Comparison of ENCODE assay signal across 8 cellular contexts in the genomic region with DNA sequence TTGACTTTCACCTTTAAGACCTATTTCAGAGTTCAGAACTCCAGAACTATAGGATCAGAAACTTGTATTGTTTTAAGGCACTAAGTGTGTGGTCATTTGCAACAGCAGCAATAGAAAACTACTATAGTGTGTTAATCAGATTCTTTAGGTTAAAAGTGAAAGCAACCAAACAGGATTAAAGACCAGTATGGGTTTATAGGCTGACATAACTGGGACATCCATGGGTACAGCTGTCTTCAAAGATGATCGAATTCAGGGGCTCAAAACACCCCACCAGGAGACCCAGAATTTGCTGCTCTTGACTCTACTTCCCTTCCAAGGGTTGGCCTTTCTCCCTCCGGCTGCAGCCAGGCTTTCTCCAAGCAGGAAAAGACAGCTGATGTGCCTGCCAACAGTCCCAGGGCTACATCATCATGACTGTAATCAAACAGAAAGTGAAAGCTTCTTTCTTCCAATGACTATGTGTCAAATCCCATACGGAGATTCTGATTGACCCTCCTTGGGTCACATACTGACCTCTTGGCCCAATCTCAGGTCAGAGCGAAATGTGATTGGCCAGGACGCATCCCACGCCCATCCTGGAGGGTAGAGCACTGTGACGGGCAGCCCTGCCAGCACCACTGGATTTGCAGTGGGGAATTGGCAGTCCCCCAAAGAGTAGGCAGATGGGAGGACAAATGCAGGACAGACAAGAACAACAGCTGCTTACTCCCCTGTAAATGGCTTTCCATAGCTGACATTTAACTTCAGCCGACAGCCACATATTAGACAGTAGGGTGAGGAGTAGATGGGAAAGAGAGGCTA. TPM values are rescaled to one million over a fixed set of nuclear protein-coding genes. Genes with fewer than 3 reads are reported as not detected.
A peak's percentile ranks its signal among the peaks of the same experiment; 100 is the strongest.
DNase-seq lines count a peak whose midpoint lies in the region; ATAC-seq and TF ChIP-seq lines count a peak whose summit lies in the region.

No MANE protein-coding gene starts in this region.

- H3K9me3 ChIP-seq in body of pancreas (no peaks in the 10 kb centered on the region), stomach smooth muscle (ENCODE audit: control insufficient read depth in 2 of 2, low read length in 2 of 2) (no peaks in the 10 kb centered on the region)

- DNase-seq in Daoy (ENCODE audit: low read depth) = peak; percentile 75
- DNase-seq in NCI-H446 treated with DMSO at 0.1 percent for 48 hours (lab: John Stamatoyannopoulos, UW) = peak; percentile 34
- peak; percentile 21 to 40 (median 31) for DNase-seq in body of pancreas
- peak; percentile 51 to 59 for DNase-seq in left colon
- no peak for DNase-seq in SKM-1 treated with dmso at 0.1 percent for 144 hours (lab: John Stamatoyannopoulos, UW; ENCODE audit: unreplicated experiment)

- 36 to 61% methylated on average over 3 to 8 of the region's 8 CpGs for WGBS in body of pancreas, 2 donors

- H3K4me3 ChIP-seq in body of pancreas (no peak overlapping the region), stomach smooth muscle (ENCODE audit: low read length in 2 of 2) (peak overlapping the region; percentile 77 to 88)

- H3K36me3 ChIP-seq in body of pancreas (replicated peaks in 1 of 2; ENCODE audit: insufficient read depth in 1 of 2, low read depth in 2 of 2) = no peaks in the 10 kb centered on the region
- no peaks in the 10 kb centered on the region for H3K36me3 ChIP-seq in stomach smooth muscle (ENCODE audit: control insufficient read depth in 2 of 2, insufficient read depth in 2 of 2, low read length in 2 of 2)

- no peaks in the 10 kb centered on the region for H3K4me1 ChIP-seq in body of pancreas
- peaks cover 12% of the 10 kb centered on the region for H3K4me1 ChIP-seq in stomach smooth muscle (ENCODE audit: control insufficient read depth, insufficient read depth, low read length)

- peak overlapping the region; percentile 41 to 69 for H3K9ac ChIP-seq in stomach smooth muscle (ENCODE audit: low read length in 2 of 2)

- peak; percentile 71 for ATAC-seq in body of pancreas
- ATAC-seq in left colon = peak; percentile 98
- ATAC-seq in GM18867 (IDR thresholded peaks at IDR 0.05; ENCODE audit: unreplicated experiment) = no peak
- no peak for ATAC-seq in GM19395 (IDR thresholded peaks at IDR 0.05; ENCODE audit: unreplicated experiment)

- intact Hi-C loops in body of pancreas (cut with DNase I) (no loop called here), left colon (cut with DNase I, micrococcal nuclease) (no loop called here)

- no peaks in the 10 kb centered on the region for H3K27me3 ChIP-seq in body of pancreas
- no peaks in the 10 kb centered on the region for H3K27me3 ChIP-seq in stomach smooth muscle (ENCODE audit: control insufficient read depth in 1 of 2, insufficient read depth in 2 of 2, low read length in 2 of 2)

- TF ChIP-seq POLR2A in body of pancreas (IDR thresholded peaks at IDR 0.05) = no peak

- TF ChIP-seq CTCF in body of pancreas (IDR thresholded peaks at IDR 0.05) = no peak

- H3K27ac ChIP-seq in body of pancreas (peak overlapping the region in 2 of 4 donors; percentile 60 to 64), stomach smooth muscle (ENCODE audit: low read length) (no peak overlapping the region)

RNA-seq across cellular contexts. Expression of a gene that starts 51.4 kb away (rescaled TPM):
- 185 and 230 TPM in 2 replicates for total RNA-seq in Daoy (2014; rRNA removed; shearing (Covaris generic))
- 10 to 100 TPM; 12.5 to 61.2 TPM for total RNA-seq in body of pancreas
- total RNA-seq in left colon = 100 to 1,000 TPM; 114 to 125 TPM

Comparison
In these comparisons a context has a peak if more than half of its experiments do, and no peak if none do; other contexts are left out.
1. ATAC-seq: peak in body of pancreas (single experiment) and left colon (single experiment); none in GM18867 (single experiment) and GM19395 (single experiment).
2. H3K4me3 ChIP-seq: peak in stomach smooth muscle (2 of 2); none in body of pancreas (0 of 2).